10 cellular contexts compared by ENCODE assay signal in genomic region chr2:73827018-73827417, GRCh38. TPM values are rescaled to one million over a fixed set of nuclear protein-coding genes. Genes with fewer than 3 reads are reported as not detected.
DNase-seq lines count a peak whose midpoint lies in the region; ATAC-seq and TF ChIP-seq lines count a peak whose summit lies in the region.
"Had no signal": no experiment of that assay in that cellular context is flagged by ENCODE, and none has a peak within 500 bp of the region (broad histone marks: within the 10 kb centered on the region; RNA-seq: fewer than 3 reads in every experiment).

No MANE protein-coding gene starts in this region.

- no peak overlapping the region for H3K27ac ChIP-seq in WERI-Rb-1
- H3K27ac ChIP-seq: suprapubic skin had no signal

- H3K9me3 ChIP-seq in WERI-Rb-1 (ENCODE audit: severe bottlenecking): no peaks in the 10 kb centered on the region
- H3K9me3 ChIP-seq: suprapubic skin had no signal

- H3K27me3 ChIP-seq in WERI-Rb-1 (ENCODE audit: insufficient read depth, low read depth, severe bottlenecking): no peaks in the 10 kb centered on the region
- H3K27me3 ChIP-seq: suprapubic skin had no signal

- DNase-seq in GM10248 (ENCODE audit: extremely low spot score) (no peak), MV-4-11 (lab: John Stamatoyannopoulos, UW) (peak; percentile 68), WERI-Rb-1 (no peak), naive B cell (no peak), hippocampal formation (lab: John Stamatoyannopoulos, UW) (no peak)
- DNase-seq in stimulated activated CD4-positive, alpha-beta T cell treated with anti-CD3 and anti-CD28 coated beads, Interleukin-4, amount 100 ng/mL, for 4 hours: no peak
- DNase-seq in stimulated activated CD4-positive, alpha-beta T cell treated with anti-CD3 and anti-CD28 coated beads, Interleukin-2, amount 100 ng/mL, for 24 hours: no peak
- DNase-seq: NCI-H187 treated with DMSO at 0.1 percent for 48 hours had no signal

- TF ChIP-seq CTCF in GM10248 (IDR thresholded peaks at IDR 0.05; ENCODE audit: control extremely low read depth, extremely low read depth, low read depth, missing control alignments) (peak; percentile 30), WERI-Rb-1 (IDR thresholded peaks at IDR 0.05; ENCODE audit: low read depth, low read length) (peak; percentile 42; the same call in 1 of the 2 replicates)

- peak overlapping the region in 7 of 8 donors; percentile 54 to 99 (median 90) for H3K4me3 Mint-ChIP-seq in naive B cell

- H3K4me1 Mint-ChIP-seq in naive B cell: peaks cover 24 to 42% (median 37%) of the 10 kb centered on the region in 3 donors

- no peak overlapping the region for H3K4me3 ChIP-seq in WERI-Rb-1 (ENCODE audit: low read depth, low read length)
- H3K4me3 ChIP-seq: suprapubic skin had no signal

- H3K36me3 Mint-ChIP-seq in naive B cell: no peaks in the 10 kb centered on the region

- ATAC-seq in naive B cell (ENCODE audit: low read depth in 2 of 2) (no peak), HG03095 (IDR thresholded peaks at IDR 0.05; ENCODE audit: unreplicated experiment) (no peak)

- CTCF ChIA-PET in GM10248 (lab: Yijun Ruan, JAX): interaction anchor here (0.6 to 8.6 kb wide), 28 partner anchors 9 to 761 kb away, joined by 3 to 177 read pairs (median 4); partner anchors contain the start of gene BOLA3

- H3K36me3 ChIP-seq in WERI-Rb-1: peaks cover 13% of the 10 kb centered on the region

- no peak overlapping the region for H3K27ac Mint-ChIP-seq in naive B cell

- H3K27me3 Mint-ChIP-seq in naive B cell: no peaks in the 10 kb centered on the region

- POLR2A ChIA-PET in GM10248 (lab: Yijun Ruan, JAX): no interaction called here

- H3K9me3 Mint-ChIP-seq in naive B cell: no peaks in the 10 kb centered on the region

RNA-seq across cellular contexts. Expression of gene STAMBP, which starts 1.7 kb away (rescaled TPM):
- 10 to 100 TPM; 42.2 to 62.9 (median 50.9) TPM for polyA plus RNA-seq in naive B cell (ENCODE audit: low read depth in 6 of 6)

RNA-seq across cellular contexts. Expression of gene C2orf78, which starts 43.0 kb away (rescaled TPM):
- polyA plus RNA-seq in naive B cell (ENCODE audit: low read depth in 6 of 6): under 1 TPM in 1 of 6 donors, not detected in 5; 0.12 TPM

RNA-seq across cellular contexts. Expression of gene DUSP11, which starts 47.1 kb away (rescaled TPM):
- 10 to 100 TPM; 46.2 to 67.3 (median 57.4) TPM for polyA plus RNA-seq in naive B cell (ENCODE audit: low read depth in 6 of 6)
